ENCODE assay signal across 1 cellular context in the genomic region with DNA sequence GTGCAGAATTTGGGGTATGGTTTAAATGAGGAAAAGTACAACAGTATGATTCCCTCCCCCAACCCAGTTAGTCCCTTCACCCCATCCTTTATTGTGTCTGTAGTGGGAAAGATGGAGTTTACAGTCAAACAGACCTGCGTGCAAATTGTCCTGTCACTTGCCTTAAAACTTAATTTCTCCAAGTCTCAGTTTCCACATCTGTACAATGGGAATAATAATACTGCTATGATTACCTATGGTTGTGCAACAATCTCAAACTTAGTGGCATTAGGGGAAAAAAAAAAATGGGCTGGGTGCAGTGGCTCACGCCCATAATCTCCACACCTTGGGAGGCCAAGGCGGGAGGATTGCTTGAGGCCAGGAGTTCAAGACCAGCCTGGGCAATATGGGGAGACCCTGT.
TF ChIP-seq lines count a peak whose summit lies in the region.

No MANE protein-coding gene starts in this region.

TF ChIP-seq in GM23338, 12 proteins besides CTCF, POLR2A, EP300 and RAD21 (continued from another document):
- TF ChIP-seq ZNF331 (CRISPR knock-in tag; IDR thresholded peaks at IDR 0.05; ENCODE audit: low read depth): no peak
- TF ChIP-seq NANOG (IDR thresholded peaks at IDR 0.05; ENCODE audit: borderline replicate concordance): no peak
